Comparison of ENCODE assay signal across 27 cellular contexts in genomic region chr14:90558041-90558982, GRCh38.
"Had no signal": no experiment of that assay in that cellular context is flagged by ENCODE, and none has a peak within 500 bp of the region (broad histone marks: within the 10 kb centered on the region; RNA-seq: fewer than 3 reads in every experiment).

No MANE protein-coding gene starts in this region.

- H3K36me3 Mint-ChIP-seq: activated CD8-positive, alpha-beta memory T cell treated with anti-CD3 and anti-CD28 coated beads, Interleukin-2, amount 10 ng/mL, durations not matched to agents 7 days and 5 days; activated naive CD8-positive, alpha-beta T cell; type B pancreatic cell had no signal

- H3K9me3 ChIP-seq: body of pancreas, esophagus muscularis mucosa, heart left ventricle, mucosa of descending colon, right lobe of liver, uterus had no signal

- H3K4me1 Mint-ChIP-seq: activated B cell treated with CpG ODN at 0.5 μM for 24 hours; activated CD8-positive, alpha-beta memory T cell treated with anti-CD3 and anti-CD28 coated beads, Interleukin-2, amount 10 ng/mL, durations not matched to agents 7 days and 5 days had no signal

- H3K9me3 Mint-ChIP-seq: activated B cell treated with CpG ODN at 0.5 μM for 24 hours; nephron progenitor cell; stimulated activated naive CD8-positive, alpha-beta T cell treated with anti-CD3 and anti-CD28 coated beads, Interleukin-15, Interleukin-2, amounts not matched to agents 100 ng/mL and 50 ng/mL, for 24 hours; T-helper 2 cell treated with Interferon-gamma antibody and Interleukin-4, amounts not matched to agents 5 μg/mL and 100 μg/mL, for 36 hours; type B pancreatic cell had no signal

- H3K4me3 ChIP-seq: body of pancreas, cardiac muscle cell, esophagus muscularis mucosa, heart left ventricle, mucosa of descending colon, right lobe of liver, uterus had no signal

- H3K27ac Mint-ChIP-seq: activated B cell treated with CpG ODN at 0.5 μM for 24 hours; activated CD8-positive, alpha-beta memory T cell treated with anti-CD3 and anti-CD28 coated beads, Interleukin-2, amount 10 ng/mL, durations not matched to agents 7 days and 5 days; activated CD8-positive, alpha-beta T cell treated with anti-CD3 and anti-CD28 coated beads, Interleukin-2, amount 10 ng/mL, durations not matched to agents 7 days and 5 days; activated naive CD8-positive, alpha-beta T cell; nephron progenitor cell; stimulated activated naive CD8-positive, alpha-beta T cell treated with anti-CD3 and anti-CD28 coated beads, Interleukin-15, Interleukin-2, amounts not matched to agents 100 ng/mL and 50 ng/mL, for 24 hours; T-helper 2 cell treated with Interferon-gamma antibody and Interleukin-4, amounts not matched to agents 5 μg/mL and 100 μg/mL, for 36 hours; type B pancreatic cell had no signal

- H3K27ac ChIP-seq: body of pancreas, cardiac muscle cell, foreskin keratinocyte, heart left ventricle, right lobe of liver, uterus had no signal

- H3K36me3 ChIP-seq: cardiac muscle cell, right lobe of liver, uterus had no signal

- H3K27me3 Mint-ChIP-seq: activated B cell treated with CpG ODN at 0.5 μM for 24 hours; activated CD8-positive, alpha-beta memory T cell treated with anti-CD3 and anti-CD28 coated beads, Interleukin-2, amount 10 ng/mL, durations not matched to agents 7 days and 5 days; activated naive CD8-positive, alpha-beta T cell; stimulated activated naive CD8-positive, alpha-beta T cell treated with anti-CD3 and anti-CD28 coated beads, Interleukin-15, Interleukin-2, amounts not matched to agents 100 ng/mL and 50 ng/mL, for 24 hours; type B pancreatic cell had no signal

- H3K27me3 ChIP-seq: body of pancreas, cardiac muscle cell, esophagus muscularis mucosa, foreskin keratinocyte, heart left ventricle, right lobe of liver, uterus had no signal

- H3K4me1 ChIP-seq: body of pancreas, foreskin keratinocyte, right lobe of liver, uterus had no signal

- DNase-seq: activated B cell treated with CpG ODN at 0.5 μM for 24 hours; activated CD4-positive, alpha-beta T cell treated with anti-CD3 and anti-CD28 coated beads, Interleukin-2, amount 50 U/mL, for 1 hour; activated CD8-positive, alpha-beta memory T cell treated with anti-CD3 and anti-CD28 coated beads, Interleukin-2, amount 10 ng/mL, durations not matched to agents 7 days and 5 days; activated CD8-positive, alpha-beta T cell treated with anti-CD3 and anti-CD28 coated beads, Interleukin-2, amount 10 ng/mL, durations not matched to agents 7 days and 5 days; activated naive CD4-positive, alpha-beta T cell; activated T-cell treated with anti-CD3 and anti-CD28 coated beads, Interleukin-2, amount 50 U/mL, for 48 hours; anterior cingulate cortex; body of pancreas; effector CD4-positive, alpha-beta T cell; foreskin keratinocyte; hypothalamus; mucosa of descending colon; nephron progenitor cell; occipital lobe; right lobe of liver; stimulated activated CD4-positive, alpha-beta T cell treated with anti-CD3 and anti-CD28 coated beads, Interleukin-12 subunit alpha, Interleukin-12 subunit beta, amount 100 ng/mL, for 4 hours; stimulated activated CD4-positive, alpha-beta T cell treated with anti-CD3 and anti-CD28 coated beads, Interleukin-4, amount 100 ng/mL, for 1 hour; T-helper 1 cell; uterus had no signal

- ATAC-seq: activated CD8-positive, alpha-beta memory T cell treated with anti-CD3 and anti-CD28 coated beads, Interleukin-2, amount 10 ng/mL, durations not matched to agents 7 days and 5 days; activated CD8-positive, alpha-beta T cell treated with anti-CD3 and anti-CD28 coated beads, Interleukin-2, amount 10 ng/mL, durations not matched to agents 7 days and 5 days; body of pancreas; foreskin keratinocyte; heart left ventricle; left lobe of liver; mucosa of descending colon; right lobe of liver had no signal

- H3K4me3 Mint-ChIP-seq: activated B cell treated with CpG ODN at 0.5 μM for 24 hours; activated CD8-positive, alpha-beta memory T cell treated with anti-CD3 and anti-CD28 coated beads, Interleukin-2, amount 10 ng/mL, durations not matched to agents 7 days and 5 days; activated CD8-positive, alpha-beta T cell treated with anti-CD3 and anti-CD28 coated beads, Interleukin-2, amount 10 ng/mL, durations not matched to agents 7 days and 5 days; activated naive CD8-positive, alpha-beta T cell; nephron progenitor cell; stimulated activated naive CD8-positive, alpha-beta T cell treated with anti-CD3 and anti-CD28 coated beads, Interleukin-15, Interleukin-2, amounts not matched to agents 100 ng/mL and 50 ng/mL, for 24 hours; T-helper 2 cell treated with Interferon-gamma antibody and Interleukin-4, amounts not matched to agents 5 μg/mL and 100 μg/mL, for 36 hours; type B pancreatic cell had no signal
